ENCODE assay signal across 9 cellular contexts in genomic region chr3:18740631-18741583, GRCh38.
DNase-seq lines count a peak whose midpoint lies in the region; ATAC-seq and TF ChIP-seq lines count a peak whose summit lies in the region.
"Had no signal": no experiment of that assay in that cellular context is flagged by ENCODE, and none has a peak within 500 bp of the region (broad histone marks: within the 10 kb centered on the region; RNA-seq: fewer than 3 reads in every experiment).

No MANE protein-coding gene starts in this region.

- TF ChIP-seq CTCF in Peyer's patch (IDR thresholded peaks at IDR 0.05), result no peak
- no peak for TF ChIP-seq CTCF in adrenal gland (IDR thresholded peaks at IDR 0.05)

- 57 to 72% (median 60%) methylated on average over 12 of the region's 12 CpGs for WGBS in adrenal gland, 4 donors

- H3K9me3 ChIP-seq in Peyer's patch (no peaks in the 10 kb centered on the region), adrenal gland (replicated peaks in 1 of 3) (no peaks in the 10 kb centered on the region)
- H3K9me3 ChIP-seq: upper lobe of left lung had no signal

- peak overlapping the region; percentile 45 to 65 (median 51) for H3K27ac ChIP-seq in Peyer's patch
- peak overlapping the region in 2 of 5 donors; percentile 53 to 58 for H3K27ac ChIP-seq in adrenal gland

- TF ChIP-seq POLR2A in Peyer's patch (IDR thresholded peaks at IDR 0.05), result no peak
- no peak for TF ChIP-seq POLR2A in adrenal gland (IDR thresholded peaks at IDR 0.05)

- intact Hi-C loops in adrenal gland (cut with DNase I), result no loop called here

- peaks cover 0 to 12% (median 0%) of the 10 kb centered on the region in 4 donors for H3K4me1 ChIP-seq in Peyer's patch
- no peaks in the 10 kb centered on the region for H3K4me1 ChIP-seq in adrenal gland (replicated peaks in 1 of 2)
- H3K4me1 ChIP-seq: upper lobe of left lung had no signal

- DNase-seq in Peyer's patch, result peak in 2 of 3 donors; percentile 37 to 67
- DNase-seq in adrenal gland, result peak in 4 of 7 donors; percentile 22 to 53 (median 26)
- peak; percentile 35 to 63 for DNase-seq in stimulated activated CD8-positive, alpha-beta memory T cell treated with anti-CD3 and anti-CD28 coated beads, Interleukin-7, amount 100 ng/mL, for 4 hours (ENCODE audit: low read depth in 2 of 2)
- DNase-seq in HK-2 (ENCODE audit: unreplicated experiment), result no peak
- DNase-seq in retina, result no peak
- no peak for DNase-seq in cerebellar cortex (ENCODE audit: low spot score)

- no peaks in the 10 kb centered on the region for H3K27me3 ChIP-seq in Peyer's patch
- no peaks in the 10 kb centered on the region for H3K27me3 ChIP-seq in adrenal gland
- H3K27me3 ChIP-seq: upper lobe of left lung had no signal

- peak; percentile 88 for ATAC-seq in GM18502 (IDR thresholded peaks at IDR 0.05; ENCODE audit: poor library complexity, unreplicated experiment)
- peak; percentile 87 for ATAC-seq in HG02642 (IDR thresholded peaks at IDR 0.05; ENCODE audit: poor library complexity, unreplicated experiment)

- H3K36me3 ChIP-seq in Peyer's patch (no peaks in the 10 kb centered on the region), adrenal gland (replicated peaks in 1 of 2) (no peaks in the 10 kb centered on the region)
- H3K36me3 ChIP-seq: upper lobe of left lung had no signal

- H3K4me3 ChIP-seq in Peyer's patch (no peak overlapping the region), adrenal gland (no peak overlapping the region)
- H3K4me3 ChIP-seq: upper lobe of left lung had no signal

Comparison
In these comparisons a context has a peak if more than half of its experiments do, and no peak if none do; other contexts are left out.
1. DNase-seq: peak in Peyer's patch (2 of 3), adrenal gland (4 of 7) and stimulated activated CD8-positive, alpha-beta memory T cell treated with anti-CD3 and anti-CD28 coated beads, Interleukin-7, amount 100 ng/mL, for 4 hours (2 of 2); none in HK-2 (single experiment), retina (single experiment) and cerebellar cortex (single experiment).